8 cellular contexts compared by ENCODE assay signal in genomic region chr2:69714539-69715220, GRCh38. TPM values are rescaled to one million over a fixed set of nuclear protein-coding genes. Genes with fewer than 3 reads are reported as not detected.
DNase-seq lines count a peak whose midpoint lies in the region; ATAC-seq and TF ChIP-seq lines count a peak whose summit lies in the region.
"Not testable (repeated sequence)": the region's sequence is repeated elsewhere in the genome, so short reads cannot be mapped to it uniquely, and the experiment has no call there.

No MANE protein-coding gene starts in this region.

- not testable (repeated sequence) for H3K36me3 Mint-ChIP-seq in WTC11

- intact Hi-C loops in spleen (cut with DNase I; ENCODE audit: low total_unique reads): loop anchor here (5.0 to 10.0 kb wide), 2 partner anchors 152 to 280 kb away; partner anchors contain the start of gene NFU1

- H3K27ac ChIP-seq in AG04450 (ENCODE audit: low read depth, low read length); brain microvascular endothelial cell; spleen: not testable (repeated sequence)

- DNase-seq in AG04450 (ENCODE audit: low read depth, low spot score): not testable (repeated sequence)
- DNase-seq in NCI-H460 (ENCODE audit: extremely low read depth, low read depth): peak; percentile 80
- peak; percentile 92 for DNase-seq in WTC11 (ENCODE audit: low spot score)
- DNase-seq in brain microvascular endothelial cell: peak; percentile 84
- DNase-seq in iPS DF 4.7 (ENCODE audit: extremely low read depth, low spot score): peak; percentile 75
- DNase-seq in spleen: peak; percentile 92

- H3K4me1 ChIP-seq in spleen: peaks cover 0 to 20% (median 8%) of the 10 kb centered on the region in 6 donors

- H3K9me3 Mint-ChIP-seq in WTC11: peaks cover 17% of the 10 kb centered on the region

- CTCF ChIA-PET in AG04450 (lab: Charles Lee): interaction anchor here (0.6 to 5.1 kb wide), 13 partner anchors 9 to 277 kb away, joined by 3 to 27 read pairs (median 4); partner anchors contain the start of gene NFU1
- CTCF ChIA-PET in WTC11 (lab: Charles Lee): interaction anchor here (2.0 to 2.6 kb wide), 2 partner anchors 10 to 150 kb away, joined by 8 to 18 read pairs; no protein-coding TSS in a partner anchor

- H3K36me3 ChIP-seq in brain microvascular endothelial cell (replicated peaks); spleen: not testable (repeated sequence)

- not testable (repeated sequence) for H3K27me3 ChIP-seq in AG04450 (ENCODE audit: control insufficient read depth, insufficient read depth, low read length); brain microvascular endothelial cell (replicated peaks)
- peaks cover 0 to 11% (median 0%) of the 10 kb centered on the region in 7 donors for H3K27me3 ChIP-seq in spleen (replicated peaks in 1 of 7)

- in situ Hi-C loops in brain microvascular endothelial cell (cut with HindIII; ENCODE audit: low pct_ligation_motif_present, low sequenced_read_pairs): not testable (repeated sequence)

- H3K9me3 ChIP-seq in AG04450 (ENCODE audit: control insufficient read depth, insufficient read depth, low read length); spleen: not testable (repeated sequence)

- whole genome bisulfite sequencing in spleen, 5 donors: 21 to 25% (median 23%) methylated on average over 9 of the region's 9 CpGs

- not testable (repeated sequence) for H3K27ac Mint-ChIP-seq in WTC11

- ATAC-seq in GM18858 (IDR thresholded peaks at IDR 0.05; ENCODE audit: unreplicated experiment): peak; percentile 51
- ATAC-seq in HG03280 (IDR thresholded peaks at IDR 0.05; ENCODE audit: unreplicated experiment): peak; percentile 73
- ATAC-seq in WTC11: peak; percentile 74

- H3K27me3 Mint-ChIP-seq in WTC11 (ENCODE audit: low read depth): peaks cover 11% of the 10 kb centered on the region

- TF ChIP-seq POLR2A in spleen (IDR thresholded peaks at IDR 0.05): not testable (repeated sequence)

- H3K4me1 Mint-ChIP-seq in WTC11: peaks cover 48% of the 10 kb centered on the region

- TF ChIP-seq CTCF in AG04450 (IDR thresholded peaks at IDR 0.05; ENCODE audit: low read depth, low read length): peak; percentile 71
- peak; percentile 72 for TF ChIP-seq CTCF in WTC11 (IDR thresholded peaks at IDR 0.05)
- peak; percentile 85 for TF ChIP-seq CTCF in brain microvascular endothelial cell (IDR thresholded peaks at IDR 0.05; ENCODE audit: low read depth, low read length, missing control alignments)
- peak; percentile 65 to 91 (median 82) for TF ChIP-seq CTCF in spleen (IDR thresholded peaks at IDR 0.05 in 8 of 11, conservative IDR thresholded peaks at IDR 0.05 in 3 of 11)

- POLR2A ChIA-PET in AG04450 (lab: Yijun Ruan, JAX); WTC11 (lab: Charles Lee): not testable (repeated sequence)

- not testable (repeated sequence) for H3K4me3 ChIP-seq in AG04450 (ENCODE audit: low read depth, low read length); brain microvascular endothelial cell (ENCODE audit: low read depth, low read length)
- H3K4me3 ChIP-seq in spleen: peak overlapping the region in 1 of 8 donors; percentile 24

- not testable (repeated sequence) for H3K4me3 Mint-ChIP-seq in WTC11

TF ChIP-seq in WTC11, 78 proteins besides CTCF, POLR2A, EP300 and RAD21:
- TF ChIP-seq GABPB1 (CRISPR knock-in tag; IDR thresholded peaks at IDR 0.05): peak; percentile 59; the same call in 1 of the 2 replicates

RNA-seq across cellular contexts. Expression of gene ANXA4, which starts 27.3 kb away (rescaled TPM):
- polyA plus RNA-seq in AG04450 (2011; rRNA removed) (105 and 125 TPM in 2 replicates), spleen (10 to 100 TPM; 15.0 to 26.2 (median 20.1) TPM)
- polyA minus RNA-seq in AG04450 (2011; rRNA and poly(A)+ RNA removed): 93.1 and 137 TPM in 2 replicates
- 28.1 and 34.6 TPM in 2 replicates for total RNA-seq in NCI-H460 (2014; rRNA removed; shearing (Covaris generic))
- 18.3 and 21.3 TPM in 2 replicates for polyA plus RNA-seq in NCI-H460 (2014; cell fraction: nucleus; rRNA removed)
- total RNA-seq in WTC11 (2021) (9.5 to 13.6 TPM (median 12.3 TPM) in 3 replicates), spleen (10 to 100 TPM; 22.9 to 56.1 (median 50.0) TPM)
